In genomic region chr20:60266184-60266823, GRCh38 we compare ENCODE assay signal across 18 cellular contexts.
DNase-seq lines count a peak whose midpoint lies in the region; ATAC-seq, FAIRE-seq and TF ChIP-seq lines count a peak whose summit lies in the region.
"Had no signal": no experiment of that assay in that cellular context is flagged by ENCODE, and none has a peak within 500 bp of the region (broad histone marks: within the 10 kb centered on the region; RNA-seq: fewer than 3 reads in every experiment).

No MANE protein-coding gene starts in this region.

- FAIRE-seq in HTR-8/SVneo (lab: Jason Lieb, UNC) = peak; percentile 59
- FAIRE-seq: A204.1 had no signal

- H3K36me3 ChIP-seq in neutrophil (no peaks in the 10 kb centered on the region), PC-3 (ENCODE audit: low read depth, low read length) (no peaks in the 10 kb centered on the region)
- H3K36me3 ChIP-seq: HAP-1 had no signal

- H3F3A ChIP-seq in PC-3 (ENCODE audit: low read length, unreplicated experiment) = no peaks in the 10 kb centered on the region

- H3K27me3 ChIP-seq in neutrophil (no peaks in the 10 kb centered on the region), PC-3 (ENCODE audit: low read length) (no peaks in the 10 kb centered on the region; the same call in 1 of the 2 replicates)

- peak; percentile 26 for DNase-seq in activated gamma-delta T cell treated with Interleukin-2 at 50 U/mL for 16 hours
- no peak for DNase-seq in activated gamma-delta T cell (lab: John Stamatoyannopoulos, UW)
- DNase-seq in HTR-8/SVneo (ENCODE audit: insufficient read length, low spot score) = no peak
- peak; percentile 2 for DNase-seq in T-helper 22 cell (ENCODE audit: low read depth)
- no peak for DNase-seq in NCI-H526 treated with DMSO at 0.1 percent for 48 hours (lab: John Stamatoyannopoulos, UW)
- DNase-seq in PC-3 = no peak
- DNase-seq: C1 segment of cervical spinal cord, DMS53, NCI-H1417 treated with DMSO at 0.1 percent for 48 hours, NCI-H2029, NCI-H2171, NCI-H446, NCI-H748 treated with DMSO at 0.1 percent for 48 hours had no signal

- intact Hi-C loops in PC-3 (cut with micrococcal nuclease) = no loop called here

- H3K4me2 ChIP-seq in PC-3 (ENCODE audit: low read length) = no peak overlapping the region

- BruUV-seq in PC-3 (replicated peaks; lab: Mats Ljungman, UMichigan) = no TSS peak

- ATAC-seq in GM21526 (IDR thresholded peaks at IDR 0.05; ENCODE audit: low FRiP score, unreplicated experiment) (no peak), PC-3 (no peak)

- POLR2A ChIA-PET in PC-3 (lab: Charles Lee; ENCODE audit: unreplicated experiment) = no interaction called here

- H3K9ac ChIP-seq in PC-3 (ENCODE audit: low read length) = no peak overlapping the region

- no peaks in the 10 kb centered on the region for H3K79me2 ChIP-seq in PC-3 (ENCODE audit: low read length)

- H3K27ac ChIP-seq in neutrophil = peak overlapping the region; percentile 75
- H3K27ac ChIP-seq in PC-3 (ENCODE audit: low read length) = no peak overlapping the region
- H3K27ac ChIP-seq: RWPE1 had no signal

- TF ChIP-seq CTCF in neutrophil (IDR thresholded peaks at IDR 0.05) (no peak), PC-3 (conservative IDR thresholded peaks at IDR 0.05; ENCODE audit: low read depth, low read length) (no peak)

- CTCF ChIA-PET in PC-3 (lab: Charles Lee) = no interaction called here

- no peaks in the 10 kb centered on the region for H3K9me2 ChIP-seq in PC-3 (replicated peaks; ENCODE audit: low read length)

- H3K9me3 ChIP-seq in neutrophil = no peaks in the 10 kb centered on the region
- H3K9me3 ChIP-seq in PC-3 (ENCODE audit: low read length) = no peaks in the 10 kb centered on the region
- H3K9me3 ChIP-seq: HAP-1 had no signal

- H3K4me3 ChIP-seq in neutrophil (ENCODE audit: low read depth in 1 of 2, low read length in 1 of 2) (no peak overlapping the region), PC-3 (ENCODE audit: low read length) (no peak overlapping the region)
- H3K4me3 ChIP-seq: HAP-1 had no signal

- H3K4me1 ChIP-seq in neutrophil (ENCODE audit: control insufficient read depth in 1 of 2, insufficient read depth in 1 of 2, low read depth in 1 of 2, low read length in 1 of 2) (peaks cover 36 to 49% of the 10 kb centered on the region in 2 experiments), PC-3 (ENCODE audit: insufficient read depth, low read length) (no peaks in the 10 kb centered on the region)
- H3K4me1 ChIP-seq: HAP-1 had no signal

- no peak overlapping the region for H2AFZ ChIP-seq in PC-3 (ENCODE audit: low read length)

- H4K20me1 ChIP-seq in PC-3 (ENCODE audit: low read length) = no peaks in the 10 kb centered on the region

Comparison
In these comparisons a context has a peak if more than half of its experiments do, and no peak if none do; other contexts are left out.
1. DNase-seq: peak in activated gamma-delta T cell treated with Interleukin-2 at 50 U/mL for 16 hours (single experiment) and T-helper 22 cell (single experiment); none in activated gamma-delta T cell (single experiment), HTR-8/SVneo (single experiment), NCI-H526 treated with DMSO at 0.1 percent for 48 hours (single experiment) and PC-3 (single experiment).